8 cellular contexts compared by ENCODE assay signal in the genomic region with DNA sequence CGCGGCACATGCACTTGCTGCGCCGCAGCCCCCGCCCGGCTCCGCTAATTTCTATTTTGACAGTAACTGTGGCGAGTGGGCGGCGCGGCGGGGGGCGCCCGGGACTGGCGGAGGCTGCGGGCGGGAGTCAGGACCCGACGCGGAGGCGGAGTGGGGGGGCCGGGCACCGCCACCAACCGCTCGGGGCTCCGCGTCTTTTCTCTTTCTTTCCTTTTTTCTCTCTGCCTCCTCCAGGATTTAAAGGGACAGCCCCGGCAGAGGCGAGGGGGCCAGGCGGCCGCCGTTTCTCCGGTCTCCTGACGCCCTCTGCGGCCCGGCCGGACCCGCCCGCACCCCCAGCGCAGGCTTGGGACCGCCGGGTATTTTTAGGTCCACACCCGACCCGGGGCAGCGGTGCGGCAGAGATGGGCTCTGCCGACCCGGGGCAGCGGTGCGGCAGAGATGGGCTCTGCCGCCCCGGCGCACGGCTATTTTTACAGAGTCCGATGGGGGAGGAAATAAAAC. TPM values are rescaled to one million over a fixed set of nuclear protein-coding genes. Genes with fewer than 3 reads are reported as not detected.
A peak's percentile ranks its signal among the peaks of the same experiment; 100 is the strongest.
DNase-seq lines count a peak whose midpoint lies in the region; ATAC-seq and TF ChIP-seq lines count a peak whose summit lies in the region.

No MANE protein-coding gene starts in this region.

- TF ChIP-seq CTCF in HFF-Myc (IDR thresholded peaks at IDR 0.05; ENCODE audit: low read depth, low read length, missing control alignments) (no peak), thyroid gland (IDR thresholded peaks at IDR 0.05) (peak in 4 of 6 experiments; percentile 23 to 62 (median 40))

- H3K4me3 ChIP-seq in HFF-Myc (replicated peaks; ENCODE audit: low read depth, low read length) (peak overlapping the region; percentile 46), SJCRH30 (peak overlapping the region; percentile 64), mesodermal cell (ENCODE audit: extremely low read depth, insufficient read depth, low read length, poor library complexity, severe bottlenecking) (peak overlapping the region; percentile 58), thyroid gland (replicated peaks in 1 of 3) (peak overlapping the region; percentile 16 to 68 (median 61))

- ATAC-seq in HG03378 (IDR thresholded peaks at IDR 0.05; ENCODE audit: unreplicated experiment): no peak

- 0% methylated on average over 29 to 41 of the region's 55 CpGs for WGBS in mesodermal cell (ENCODE audit: insufficient coverage in 2 of 2), 2 experiments
- 1 to 3% methylated on average over 42 to 51 of the region's 55 CpGs for WGBS in thyroid gland, 2 donors

- TF ChIP-seq POLR2A in thyroid gland (IDR thresholded peaks at IDR 0.05): no peak

- DNase-seq in DMS114 treated with DMSO at 0.1 percent for 48 hours (lab: John Stamatoyannopoulos, UW; ENCODE audit: unreplicated experiment): peak; percentile 20
- no peak for DNase-seq in HFF-Myc (ENCODE audit: extremely low read depth, low read depth)
- DNase-seq in SJCRH30: peak in 1 of 2 experiments; percentile 8
- DNase-seq in ecto neural progenitor cell (ENCODE audit: low spot score): peak; percentile 76
- peak; percentile 85 to 87 for DNase-seq in thyroid gland
- no peak for DNase-seq in kidney glomerular epithelial cell (lab: John Stamatoyannopoulos, UW)

- H3K9me3 ChIP-seq in SJCRH30 (replicated peaks): no peaks in the 10 kb centered on the region
- H3K9me3 ChIP-seq in mesodermal cell (ENCODE audit: control insufficient read depth, low read length): no peaks in the 10 kb centered on the region
- no peaks in the 10 kb centered on the region for H3K9me3 ChIP-seq in thyroid gland

- intact Hi-C loops in thyroid gland (cut with DNase I): loop anchor here (5.0 kb wide), 1 partner anchor 67 kb away; no protein-coding TSS in a partner anchor

- H3K27ac ChIP-seq in SJCRH30: no peak overlapping the region
- no peak overlapping the region for H3K27ac ChIP-seq in mesodermal cell (ENCODE audit: low read depth, low read length, severe bottlenecking)
- H3K27ac ChIP-seq in thyroid gland: peak overlapping the region; percentile 63 to 87 (median 68)

- H3K4me1 ChIP-seq in SJCRH30 (no peaks in the 10 kb centered on the region), mesodermal cell (ENCODE audit: control insufficient read depth, insufficient read depth, low read length, poor library complexity, severe bottlenecking) (peaks cover 28% of the 10 kb centered on the region), thyroid gland (peaks cover 18 to 34% of the 10 kb centered on the region in 2 donors)

- no peaks in the 10 kb centered on the region for H3K36me3 ChIP-seq in SJCRH30
- no peaks in the 10 kb centered on the region for H3K36me3 ChIP-seq in mesodermal cell (ENCODE audit: control insufficient read depth, insufficient read depth, low read length)
- H3K36me3 ChIP-seq in thyroid gland: no peaks in the 10 kb centered on the region

- no peaks in the 10 kb centered on the region for H3K27me3 ChIP-seq in SJCRH30
- H3K27me3 ChIP-seq in thyroid gland: no peaks in the 10 kb centered on the region

RNA-seq across cellular contexts. Expression of a gene that starts 0.5 kb away (rescaled TPM):
- 0.03 TPM in 1 of 2 replicates, not detected in the other for total RNA-seq in SJCRH30 (2014; rRNA removed; shearing (Covaris generic))
- polyA plus RNA-seq in mesodermal cell (2013, experiment 1 of 2): 0.04 TPM
- polyA plus RNA-seq in mesodermal cell (2013, experiment 2 of 2): 0.86 TPM
- 10 to 100 TPM; 41.7 to 66.7 (median 49.5) TPM for total RNA-seq in thyroid gland

Comparison
In these comparisons a context has a peak if more than half of its experiments do, and no peak if none do; other contexts are left out.
1. DNase-seq: peak in DMS114 treated with DMSO at 0.1 percent for 48 hours (single experiment), ecto neural progenitor cell (single experiment) and thyroid gland (2 of 2); none in HFF-Myc (single experiment) and kidney glomerular epithelial cell (single experiment).
2. H3K27ac ChIP-seq: peak in thyroid gland (3 of 3); none in SJCRH30 (single experiment) and mesodermal cell (single experiment).
3. RNA of a gene that starts 0.5 kb away (total RNA-seq): 41.7 to 66.7 TPM in thyroid gland; 0.03 TPM in SJCRH30; every median in the first group is over 10 times any median in the second.
4. Peak in every context shown above with its lines, with median percentiles within 50 percentile points of each other: H3K4me3 ChIP-seq.